In the genomic region with DNA sequence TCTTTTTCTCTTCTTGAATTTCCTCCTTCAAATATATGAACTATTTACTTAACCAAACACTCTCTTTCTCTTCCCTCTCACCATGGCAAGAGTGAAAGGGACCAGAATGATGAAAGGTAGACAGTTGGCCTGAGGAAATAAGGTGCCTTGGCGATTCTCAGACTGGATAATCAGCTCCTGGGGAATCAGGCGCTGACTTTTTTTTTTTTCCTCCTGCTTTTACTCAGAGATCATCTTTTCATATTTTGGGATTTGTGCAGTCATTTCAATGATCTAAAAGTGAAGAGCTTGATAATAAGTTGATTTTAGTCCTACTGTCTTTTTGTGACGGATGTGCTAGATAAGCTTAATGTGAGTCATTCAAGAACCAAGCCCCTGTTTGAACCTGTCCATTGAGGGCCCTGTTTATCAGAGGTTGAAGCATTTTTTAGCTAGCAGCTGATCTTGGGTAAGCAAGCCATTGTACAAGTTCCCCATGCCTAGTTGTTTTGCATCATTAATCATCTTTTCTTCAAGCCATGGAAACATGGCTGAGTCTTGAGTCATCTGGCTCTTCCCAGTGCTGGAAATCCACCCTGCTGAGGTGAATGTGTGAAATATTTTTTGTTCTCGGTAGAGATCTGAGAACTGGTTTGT, we compare ENCODE assay signal across 12 cellular contexts. TPM values are rescaled to one million over a fixed set of nuclear protein-coding genes. Genes with fewer than 3 reads are reported as not detected.
DNase-seq lines count a peak whose midpoint lies in the region; ATAC-seq and TF ChIP-seq lines count a peak whose summit lies in the region.
"Had no signal": no experiment of that assay in that cellular context is flagged by ENCODE, and none has a peak within 500 bp of the region (broad histone marks: within the 10 kb centered on the region; RNA-seq: fewer than 3 reads in every experiment).

No MANE protein-coding gene starts in this region.

- H3K9me3 ChIP-seq in right cardiac atrium (ENCODE audit: control insufficient read depth, low read length) (no peaks in the 10 kb centered on the region), adipocyte (ENCODE audit: control insufficient read depth, low read length) (no peaks in the 10 kb centered on the region), prostate gland (no peaks in the 10 kb centered on the region)
- H3K9me3 ChIP-seq in effector memory CD4-positive, alpha-beta T cell (ENCODE audit: control insufficient read depth, low read length): no peaks in the 10 kb centered on the region
- H3K9me3 ChIP-seq: neutrophil had no signal

- intact Hi-C loops in right cardiac atrium (cut with DNase I): no loop called here
- intact Hi-C loops in left ventricle myocardium superior (cut with micrococcal nuclease): no loop called here
- intact Hi-C loops in prostate gland (cut with DNase I): no loop called here

- ATAC-seq in right cardiac atrium (peak; percentile 8 to 44), left ventricle myocardium superior (no peak), HG03520 (IDR thresholded peaks at IDR 0.05; ENCODE audit: unreplicated experiment) (no peak), HG02678 (IDR thresholded peaks at IDR 0.05; ENCODE audit: unreplicated experiment) (no peak)
- ATAC-seq: stimulated activated naive CD8-positive, alpha-beta T cell treated with anti-CD3 and anti-CD28 coated beads, Interleukin-15, Interleukin-2, amounts not matched to agents 100 U/mL and 50 U/mL, for 24 hours had no signal

- H3K27ac ChIP-seq in right cardiac atrium (ENCODE audit: low read length) (peak overlapping the region; percentile 45), prostate gland (no peak overlapping the region)
- no peak overlapping the region for H3K27ac ChIP-seq in effector memory CD4-positive, alpha-beta T cell (ENCODE audit: insufficient read depth, low read length, poor library complexity, severe bottlenecking)
- H3K27ac ChIP-seq: BLaER1, neutrophil had no signal

- TF ChIP-seq CTCF in prostate gland (IDR thresholded peaks at IDR 0.05): no peak

- H3K4me1 ChIP-seq in right cardiac atrium (ENCODE audit: control insufficient read depth, insufficient read depth, low read length) (peaks cover 5% of the 10 kb centered on the region), adipocyte (ENCODE audit: control insufficient read depth, insufficient read depth, low read length) (peaks cover 60% of the 10 kb centered on the region), prostate gland (replicated peaks) (no peaks in the 10 kb centered on the region)
- H3K4me1 ChIP-seq in effector memory CD4-positive, alpha-beta T cell (ENCODE audit: control insufficient read depth, insufficient read depth, low read length, poor library complexity, severe bottlenecking): no peaks in the 10 kb centered on the region
- H3K4me1 ChIP-seq: BLaER1 had no signal

- H3K36me3 ChIP-seq in adipocyte (ENCODE audit: control insufficient read depth, insufficient read depth, low read length, severe bottlenecking): no peaks in the 10 kb centered on the region
- H3K36me3 ChIP-seq in prostate gland: no peaks in the 10 kb centered on the region
- H3K36me3 ChIP-seq in effector memory CD4-positive, alpha-beta T cell (ENCODE audit: control insufficient read depth, insufficient read depth, low read length): no peaks in the 10 kb centered on the region
- H3K36me3 ChIP-seq: BLaER1, neutrophil had no signal

- no peak for TF ChIP-seq POLR2A in prostate gland (IDR thresholded peaks at IDR 0.05)

- no peak overlapping the region for H3K9ac ChIP-seq in adipocyte (ENCODE audit: low read length)
- H3K9ac ChIP-seq: BLaER1 had no signal

- H3K27me3 ChIP-seq in right cardiac atrium (ENCODE audit: control insufficient read depth, insufficient read depth) (no peaks in the 10 kb centered on the region), adipocyte (replicated peaks; ENCODE audit: control insufficient read depth, insufficient read depth, low read length) (no peaks in the 10 kb centered on the region), prostate gland (replicated peaks; ENCODE audit: insufficient read depth) (no peaks in the 10 kb centered on the region)
- H3K27me3 ChIP-seq in effector memory CD4-positive, alpha-beta T cell (replicated peaks; ENCODE audit: control insufficient read depth, insufficient read depth, low read length, poor library complexity, severe bottlenecking): no peaks in the 10 kb centered on the region
- H3K27me3 ChIP-seq: BLaER1, neutrophil had no signal

- no peak overlapping the region for H3K4me3 ChIP-seq in right cardiac atrium (ENCODE audit: low read length)
- H3K4me3 ChIP-seq in adipocyte (ENCODE audit: low read length): no peak overlapping the region
- H3K4me3 ChIP-seq in prostate gland: no peak overlapping the region
- no peak overlapping the region for H3K4me3 ChIP-seq in effector memory CD4-positive, alpha-beta T cell (ENCODE audit: insufficient read depth, low read depth, low read length, poor library complexity, severe bottlenecking)
- H3K4me3 ChIP-seq: BLaER1 had no signal

- DNase-seq in right cardiac atrium (no peak), left ventricle myocardium superior (no peak), adipocyte (ENCODE audit: low read depth) (peak; percentile 73), hepatic stellate cell (ENCODE audit: low spot score) (peak; percentile 51), prostate gland (ENCODE audit: low spot score) (no peak)
- no peak for DNase-seq in effector memory CD4-positive, alpha-beta T cell
- DNase-seq: NCI-H510A treated with DMSO at 0.1 percent for 48 hours; stimulated activated naive CD8-positive, alpha-beta T cell treated with anti-CD3 and anti-CD28 coated beads, Interleukin-15, Interleukin-2, amounts not matched to agents 100 U/mL and 50 U/mL, for 24 hours had no signal

- 69% methylated on average over 4 of the region's 4 CpGs for WGBS in right cardiac atrium
- 70% methylated on average over 4 of the region's 4 CpGs for WGBS in prostate gland

RNA-seq across cellular contexts. Expression of a gene that starts 40.8 kb away (rescaled TPM):
- total RNA-seq in right cardiac atrium: 10 to 100 TPM; 63.4 to 83.6 (median 70.6) TPM
- polyA plus RNA-seq in right cardiac atrium: 32.8 TPM
- 44.4 TPM for total RNA-seq in left ventricle myocardium superior
- total RNA-seq in prostate gland: 10 to 100 TPM; 14.8 to 44.9 TPM

RNA-seq across cellular contexts. Expression of a gene that starts 41.6 kb away (rescaled TPM):
- total RNA-seq in right cardiac atrium (10 to 100 TPM; 25.0 to 37.5 (median 32.3) TPM), left ventricle myocardium superior (25.2 TPM), prostate gland (10 to 100 TPM; 22.3 to 28.9 TPM)
- 26.7 TPM for polyA plus RNA-seq in right cardiac atrium

Comparison
In these comparisons a context has a peak if more than half of its experiments do, and no peak if none do; other contexts are left out.
1. ATAC-seq: peak in right cardiac atrium (2 of 2); none in left ventricle myocardium superior (single experiment), HG03520 (single experiment) and HG02678 (single experiment).
2. DNase-seq: peak in adipocyte (single experiment) and hepatic stellate cell (single experiment); none in right cardiac atrium (0 of 3), left ventricle myocardium superior (single experiment), prostate gland (single experiment) and effector memory CD4-positive, alpha-beta T cell (0 of 3).